38 cellular contexts compared by ENCODE assay signal in genomic region chr2:74906395-74906794, GRCh38.
"Had no signal": no experiment of that assay in that cellular context is flagged by ENCODE, and none has a peak within 500 bp of the region (broad histone marks: within the 10 kb centered on the region; RNA-seq: fewer than 3 reads in every experiment).

No MANE protein-coding gene starts in this region.

- H3K4me3 Mint-ChIP-seq: activated naive CD4-positive, alpha-beta T cell treated with anti-CD3 and anti-CD28 coated beads for 36 hours; activated naive CD4-positive, alpha-beta T cell treated with anti-CD3 and anti-CD28 coated beads, Interleukin-2, amount 10 ng/mL, durations not matched to agents 7 days and 5 days; activated naive CD4-positive, alpha-beta T cell treated with anti-CD3 and anti-CD28 coated beads, Interleukin-2, amount 50 U/mL, for 24 hours; activated naive CD8-positive, alpha-beta T cell; activated naive CD8-positive, alpha-beta T cell treated with anti-CD3 and anti-CD28 coated beads for 36 hours; activated naive CD8-positive, alpha-beta T cell treated with anti-CD3 and anti-CD28 coated beads, Interleukin-2, amount 10 ng/mL, durations not matched to agents 7 days and 5 days; activated naive CD8-positive, alpha-beta T cell treated with anti-CD3 and anti-CD28 coated beads, Interleukin-2, amount 50 U/mL, for 24 hours; activated T-cell treated with anti-CD3 and anti-CD28 coated beads, Interleukin-2, amount 50 U/mL, for 24 hours; activated T-cell treated with anti-CD3 and anti-CD28 coated beads, Interleukin-2, amount 50 U/mL, for 4 hours; activated T-cell treated with anti-CD3 and anti-CD28 coated beads, Interleukin-2, amount 50 U/mL, for 72 hours; activated T-helper 1 cell treated with anti-CD3 and anti-CD28 coated beads, Interleukin-12 subunit alpha, Interleukin-12 subunit beta, Interleukin-2, Interleukin-4 antibody, amounts not matched to agents 30 ng/mL and 10 ng/mL and 1 ng/mL, durations not matched to agents 14 hours and 24 hours and 36 hours; activated T-helper 17 cell treated with anti-CD3 and anti-CD28 coated beads, Interleukin-2, amount 50 U/mL, for 72 hours; brain; central memory CD8-positive, alpha-beta T cell had no signal

- H3K36me3 Mint-ChIP-seq: activated naive CD4-positive, alpha-beta T cell treated with anti-CD3 and anti-CD28 coated beads, Interleukin-2, amount 10 ng/mL, durations not matched to agents 7 days and 5 days; activated naive CD4-positive, alpha-beta T cell treated with anti-CD3 and anti-CD28 coated beads, Interleukin-2, amount 50 U/mL, for 72 hours; activated naive CD8-positive, alpha-beta T cell; brain had no signal

- H3K36me3 ChIP-seq: adrenal gland, ascending aorta, brain microvascular endothelial cell, breast epithelium, cardiac muscle cell had no signal

- H3K4me3 ChIP-seq: adrenal gland, ascending aorta, body of pancreas, breast epithelium, cardiac muscle cell had no signal

- H3K27ac Mint-ChIP-seq: activated naive CD4-positive, alpha-beta T cell treated with anti-CD3 and anti-CD28 coated beads for 36 hours; activated naive CD4-positive, alpha-beta T cell treated with anti-CD3 and anti-CD28 coated beads, Interleukin-2, amount 10 ng/mL, durations not matched to agents 7 days and 5 days; activated naive CD4-positive, alpha-beta T cell treated with anti-CD3 and anti-CD28 coated beads, Interleukin-2, amount 50 U/mL, for 24 hours; activated naive CD4-positive, alpha-beta T cell treated with anti-CD3 and anti-CD28 coated beads, Interleukin-2, amount 50 U/mL, for 72 hours; activated naive CD8-positive, alpha-beta T cell; activated naive CD8-positive, alpha-beta T cell treated with anti-CD3 and anti-CD28 coated beads for 36 hours; activated naive CD8-positive, alpha-beta T cell treated with anti-CD3 and anti-CD28 coated beads, Interleukin-2, amount 10 ng/mL, durations not matched to agents 7 days and 5 days; activated naive CD8-positive, alpha-beta T cell treated with anti-CD3 and anti-CD28 coated beads, Interleukin-2, amount 50 U/mL, for 24 hours; activated T-cell treated with anti-CD3 and anti-CD28 coated beads, Interleukin-2, amount 50 U/mL, for 24 hours; activated T-cell treated with anti-CD3 and anti-CD28 coated beads, Interleukin-2, amount 50 U/mL, for 72 hours; activated T-helper 1 cell treated with anti-CD3 and anti-CD28 coated beads, Interleukin-12 subunit alpha, Interleukin-12 subunit beta, Interleukin-2, Interleukin-4 antibody, amounts not matched to agents 30 ng/mL and 10 ng/mL and 1 ng/mL, durations not matched to agents 14 hours and 24 hours and 36 hours; activated T-helper 17 cell treated with anti-CD3 and anti-CD28 coated beads, Interleukin-2, amount 50 U/mL, for 72 hours; activated T-helper 2 cell treated with anti-CD3 and anti-CD28 coated beads, Interferon-gamma antibody, Interleukin-2, Interleukin-4, amounts not matched to agents 10 μg/mL and 5 μg/mL and 100 μg/mL, durations not matched to agents 14 hours and 24 hours and 36 hours; brain had no signal

- H3K9me3 ChIP-seq: adrenal gland, ascending aorta, body of pancreas, breast epithelium had no signal

- DNase-seq: activated effector memory CD4-positive, alpha-beta T cell treated with anti-CD3 and anti-CD28 coated beads, Interleukin-2, amount 50 U/mL, for 16 hours; activated effector memory CD4-positive, alpha-beta T cell treated with Interleukin-2 at 50 U/mL for 16 hours; activated gamma-delta T cell; activated gamma-delta T cell treated with Interleukin-2 at 50 U/mL for 16 hours; activated naive CD4-positive, alpha-beta T cell; activated naive CD4-positive, alpha-beta T cell treated with anti-CD3 and anti-CD28 coated beads for 36 hours; activated naive CD4-positive, alpha-beta T cell treated with anti-CD3 and anti-CD28 coated beads, Interleukin-2, amount 10 ng/mL, durations not matched to agents 7 days and 5 days; activated naive CD4-positive, alpha-beta T cell treated with anti-CD3 and anti-CD28 coated beads, Interleukin-2, amount 50 U/mL, for 16 hours; activated naive CD4-positive, alpha-beta T cell treated with Interleukin-2 at 50 U/mL for 16 hours; activated naive CD8-positive, alpha-beta T cell treated with anti-CD3 and anti-CD28 coated beads for 36 hours; activated naive CD8-positive, alpha-beta T cell treated with anti-CD3 and anti-CD28 coated beads, Interleukin-2, amount 10 ng/mL, durations not matched to agents 7 days and 5 days; activated naive CD8-positive, alpha-beta T cell treated with anti-CD3 and anti-CD28 coated beads, Interleukin-2, amount 50 U/mL, for 24 hours; activated T-cell treated with anti-CD3 and anti-CD28 coated beads, Interleukin-2, amount 50 U/mL, for 1 hour; activated T-cell treated with anti-CD3 and anti-CD28 coated beads, Interleukin-2, amount 50 U/mL, for 24 hours; activated T-cell treated with anti-CD3 and anti-CD28 coated beads, Interleukin-2, amount 50 U/mL, for 4 hours; activated T-cell treated with anti-CD3 and anti-CD28 coated beads, Interleukin-2, amount 50 U/mL, for 48 hours; activated T-cell treated with anti-CD3 and anti-CD28 coated beads, Interleukin-2, amount 50 U/mL, for 72 hours; amniotic stem cell; amygdala; anterior cingulate cortex; aorta; body of pancreas; brain microvascular endothelial cell; caudate nucleus; central memory CD4-positive, alpha-beta T cell; cerebellar nuclear complex had no signal

- H3K27me3 ChIP-seq: ascending aorta, body of pancreas, brain microvascular endothelial cell, breast epithelium had no signal

- H3K4me1 Mint-ChIP-seq: activated T-helper 17 cell treated with anti-CD3 and anti-CD28 coated beads, Interleukin-2, amount 50 U/mL, for 72 hours had no signal

- ATAC-seq: activated naive CD4-positive, alpha-beta T cell treated with anti-CD3 and anti-CD28 coated beads, Interleukin-2, amount 50 U/mL, for 72 hours; activated naive CD8-positive, alpha-beta T cell treated with anti-CD3 and anti-CD28 coated beads, Interleukin-2, amount 50 U/mL, for 24 hours; activated T-cell treated with anti-CD3 and anti-CD28 coated beads, Interleukin-2, amount 50 U/mL, for 4 hours; activated T-cell treated with anti-CD3 and anti-CD28 coated beads, Interleukin-2, amount 50 U/mL, for 72 hours; activated T-helper 17 cell treated with anti-CD3 and anti-CD28 coated beads, Interleukin-2, amount 50 U/mL, for 72 hours; body of pancreas had no signal

- H3K9me3 Mint-ChIP-seq: activated naive CD4-positive, alpha-beta T cell treated with anti-CD3 and anti-CD28 coated beads for 36 hours; activated naive CD4-positive, alpha-beta T cell treated with anti-CD3 and anti-CD28 coated beads, Interleukin-2, amount 10 ng/mL, durations not matched to agents 7 days and 5 days; activated naive CD4-positive, alpha-beta T cell treated with anti-CD3 and anti-CD28 coated beads, Interleukin-2, amount 50 U/mL, for 24 hours; activated naive CD4-positive, alpha-beta T cell treated with anti-CD3 and anti-CD28 coated beads, Interleukin-2, amount 50 U/mL, for 72 hours; activated naive CD8-positive, alpha-beta T cell treated with anti-CD3 and anti-CD28 coated beads for 36 hours; activated naive CD8-positive, alpha-beta T cell treated with anti-CD3 and anti-CD28 coated beads, Interleukin-2, amount 10 ng/mL, durations not matched to agents 7 days and 5 days; activated naive CD8-positive, alpha-beta T cell treated with anti-CD3 and anti-CD28 coated beads, Interleukin-2, amount 50 U/mL, for 24 hours; activated T-cell treated with anti-CD3 and anti-CD28 coated beads, Interleukin-2, amount 50 U/mL, for 24 hours; activated T-cell treated with anti-CD3 and anti-CD28 coated beads, Interleukin-2, amount 50 U/mL, for 4 hours; activated T-cell treated with anti-CD3 and anti-CD28 coated beads, Interleukin-2, amount 50 U/mL, for 72 hours; activated T-helper 1 cell treated with anti-CD3 and anti-CD28 coated beads, Interleukin-12 subunit alpha, Interleukin-12 subunit beta, Interleukin-2, Interleukin-4 antibody, amounts not matched to agents 30 ng/mL and 10 ng/mL and 1 ng/mL, durations not matched to agents 14 hours and 24 hours and 36 hours; activated T-helper 17 cell treated with anti-CD3 and anti-CD28 coated beads, Interleukin-2, amount 50 U/mL, for 72 hours; activated T-helper 2 cell treated with anti-CD3 and anti-CD28 coated beads, Interferon-gamma antibody, Interleukin-2, Interleukin-4, amounts not matched to agents 10 μg/mL and 5 μg/mL and 100 μg/mL, durations not matched to agents 14 hours and 24 hours and 36 hours; central memory CD8-positive, alpha-beta T cell had no signal

- H3K27ac ChIP-seq: adrenal gland, ascending aorta, body of pancreas, brain microvascular endothelial cell, breast epithelium, cardiac muscle cell had no signal

- H3K4me1 ChIP-seq: adrenal gland, ascending aorta, breast epithelium had no signal
